ENCODE assay signal across 16 cellular contexts in genomic region chr1:171160181-171160580, GRCh38. TPM values are rescaled to one million over a fixed set of nuclear protein-coding genes. Genes with fewer than 3 reads are reported as not detected.
DNase-seq lines count a peak whose midpoint lies in the region; ATAC-seq and TF ChIP-seq lines count a peak whose summit lies in the region.
"Had no signal": no experiment of that assay in that cellular context is flagged by ENCODE, and none has a peak within 500 bp of the region (broad histone marks: within the 10 kb centered on the region; RNA-seq: fewer than 3 reads in every experiment).

No MANE protein-coding gene starts in this region.

- no peaks in the 10 kb centered on the region for H3K36me3 ChIP-seq in parathyroid adenoma (ENCODE audit: control insufficient read depth, insufficient read depth, low read length)
- H3K36me3 ChIP-seq: sigmoid colon, SJCRH30 had no signal

- peak overlapping the region; percentile 46 for H2AFZ ChIP-seq in parathyroid adenoma

- no peaks in the 10 kb centered on the region for H3K27me3 ChIP-seq in parathyroid adenoma (ENCODE audit: control insufficient read depth, insufficient read depth, low read length)
- H3K27me3 ChIP-seq: sigmoid colon, SJCRH30 had no signal

- no peak overlapping the region for H3K4me3 ChIP-seq in epithelial cell of proximal tubule (ENCODE audit: low read depth, low read length)
- no peak overlapping the region for H3K4me3 ChIP-seq in parathyroid adenoma (ENCODE audit: low read depth, low read length)
- H3K4me3 ChIP-seq: sigmoid colon, SJCRH30 had no signal

- ATAC-seq in GM18907 (IDR thresholded peaks at IDR 0.05; ENCODE audit: unreplicated experiment) (peak; percentile 79), HG03342 (IDR thresholded peaks at IDR 0.05; ENCODE audit: unreplicated experiment) (peak; percentile 66)

- DNase-seq in epithelial cell of proximal tubule (ENCODE audit: low read depth): peak; percentile 20
- no peak for DNase-seq in NCI-H226
- no peak for DNase-seq in NCI-H1105 treated with DMSO at 0.1 percent for 48 hours (lab: John Stamatoyannopoulos, UW)
- no peak for DNase-seq in osteocyte (ENCODE audit: extremely low spot score, unreplicated experiment)
- DNase-seq in KG1 (lab: John Stamatoyannopoulos, UW): no peak
- DNase-seq: EL, NCI-H1436 treated with DMSO at 0.1 percent for 48 hours, NCI-H69, sigmoid colon, SJCRH30 had no signal

- no peak overlapping the region for H3K27ac Mint-ChIP-seq in osteocyte (ENCODE audit: unreplicated experiment)
- H3K27ac Mint-ChIP-seq: activated naive CD4-positive, alpha-beta T cell treated with anti-CD3 and anti-CD28 coated beads, Interleukin-2, amount 50 U/mL, for 24 hours; B cell; WTC11 had no signal

- no peak overlapping the region for H3K9ac ChIP-seq in parathyroid adenoma

- H3K36me3 Mint-ChIP-seq in osteocyte (ENCODE audit: unreplicated experiment): peaks cover 2% of the 10 kb centered on the region
- H3K36me3 Mint-ChIP-seq: activated naive CD4-positive, alpha-beta T cell treated with anti-CD3 and anti-CD28 coated beads, Interleukin-2, amount 50 U/mL, for 24 hours; WTC11 had no signal

- H3K9me3 ChIP-seq in parathyroid adenoma (ENCODE audit: control insufficient read depth, low read length): no peaks in the 10 kb centered on the region
- H3K9me3 ChIP-seq: sigmoid colon, SJCRH30 had no signal

- H3K9me3 Mint-ChIP-seq in osteocyte (ENCODE audit: unreplicated experiment): peaks cover 3% of the 10 kb centered on the region
- H3K9me3 Mint-ChIP-seq: activated naive CD4-positive, alpha-beta T cell treated with anti-CD3 and anti-CD28 coated beads, Interleukin-2, amount 50 U/mL, for 24 hours had no signal

- TF ChIP-seq CTCF in epithelial cell of proximal tubule (conservative IDR thresholded peaks at IDR 0.05; ENCODE audit: low read depth, low read length) (no peak), parathyroid adenoma (IDR thresholded peaks at IDR 0.05) (no peak), osteocyte (IDR thresholded peaks at IDR 0.05) (no peak)

- peaks cover 11% of the 10 kb centered on the region for H3K27me3 Mint-ChIP-seq in osteocyte (ENCODE audit: unreplicated experiment)

- H3K4me2 ChIP-seq in parathyroid adenoma (ENCODE audit: low read length): no peak overlapping the region

- no peak overlapping the region for H3K4me3 Mint-ChIP-seq in osteocyte (ENCODE audit: unreplicated experiment)
- H3K4me3 Mint-ChIP-seq: activated naive CD4-positive, alpha-beta T cell treated with anti-CD3 and anti-CD28 coated beads, Interleukin-2, amount 50 U/mL, for 24 hours; B cell; WTC11 had no signal

- H3K27ac ChIP-seq in parathyroid adenoma: no peak overlapping the region
- H3K27ac ChIP-seq: SJCRH30 had no signal

- H3K79me2 ChIP-seq in parathyroid adenoma: no peaks in the 10 kb centered on the region

- no peaks in the 10 kb centered on the region for H3K4me1 ChIP-seq in parathyroid adenoma
- H3K4me1 ChIP-seq: sigmoid colon, SJCRH30 had no signal

- peaks cover 12% of the 10 kb centered on the region for H3K4me1 Mint-ChIP-seq in osteocyte (ENCODE audit: unreplicated experiment)
- H3K4me1 Mint-ChIP-seq: activated naive CD4-positive, alpha-beta T cell treated with anti-CD3 and anti-CD28 coated beads, Interleukin-2, amount 50 U/mL, for 24 hours; B cell had no signal

RNA-seq across cellular contexts. Expression of gene FMO2, which starts 24.9 kb away (rescaled TPM):
- total RNA-seq in epithelial cell of proximal tubule: not detected in 2 replicates
- total RNA-seq in osteocyte: 0.24 and 0.94 TPM in 2 replicates
- total RNA-seq: B cell, SJCRH30, WTC11 had no signal
